In genomic region chr17:69327060-69327831, GRCh38 we compare ENCODE assay signal across 1 cellular context.
TF ChIP-seq lines count a peak whose summit lies in the region.

Gene ABCA5, minus strand, starts transcription at chr17:69327133. Its CDS starts 12,718 bp downstream, at chr17:69314415.

TF ChIP-seq in HEK293, 187 proteins besides CTCF, POLR2A, EP300 and RAD21 (continued from another document and continues in another):
- no peak for TF ChIP-seq ZNF26 (tag by site-specific recombination; IDR thresholded peaks at IDR 0.05)
- TF ChIP-seq, protein P1, sequence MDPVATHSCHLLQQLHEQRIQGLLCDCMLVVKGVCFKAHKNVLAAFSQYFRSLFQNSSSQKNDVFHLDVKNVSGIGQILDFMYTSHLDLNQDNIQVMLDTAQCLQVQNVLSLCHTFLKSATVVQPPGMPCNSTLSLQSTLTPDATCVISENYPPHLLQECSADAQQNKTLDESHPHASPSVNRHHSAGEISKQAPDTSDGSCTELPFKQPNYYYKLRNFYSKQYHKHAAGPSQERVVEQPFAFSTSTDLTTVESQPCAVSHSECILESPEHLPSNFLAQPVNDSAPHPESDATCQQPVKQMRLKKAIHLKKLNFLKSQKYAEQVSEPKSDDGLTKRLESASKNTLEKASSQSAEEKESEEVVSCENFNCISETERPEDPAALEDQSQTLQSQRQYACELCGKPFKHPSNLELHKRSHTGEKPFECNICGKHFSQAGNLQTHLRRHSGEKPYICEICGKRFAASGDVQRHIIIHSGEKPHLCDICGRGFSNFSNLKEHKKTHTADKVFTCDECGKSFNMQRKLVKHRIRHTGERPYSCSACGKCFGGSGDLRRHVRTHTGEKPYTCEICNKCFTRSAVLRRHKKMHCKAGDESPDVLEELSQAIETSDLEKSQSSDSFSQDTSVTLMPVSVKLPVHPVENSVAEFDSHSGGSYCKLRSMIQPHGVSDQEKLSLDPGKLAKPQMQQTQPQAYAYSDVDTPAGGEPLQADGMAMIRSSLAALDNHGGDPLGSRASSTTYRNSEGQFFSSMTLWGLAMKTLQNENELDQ (tag by site-specific recombination; IDR thresholded peaks at IDR 0.05; ENCODE audit: low read depth): no peak
- TF ChIP-seq ZNF221 (tag by site-specific recombination; IDR thresholded peaks at IDR 0.05; ENCODE audit: borderline replicate concordance): no peak
- TF ChIP-seq ZNF560 (tag by site-specific recombination; IDR thresholded peaks at IDR 0.05; ENCODE audit: borderline replicate concordance): no peak
- TF ChIP-seq, protein P2, sequence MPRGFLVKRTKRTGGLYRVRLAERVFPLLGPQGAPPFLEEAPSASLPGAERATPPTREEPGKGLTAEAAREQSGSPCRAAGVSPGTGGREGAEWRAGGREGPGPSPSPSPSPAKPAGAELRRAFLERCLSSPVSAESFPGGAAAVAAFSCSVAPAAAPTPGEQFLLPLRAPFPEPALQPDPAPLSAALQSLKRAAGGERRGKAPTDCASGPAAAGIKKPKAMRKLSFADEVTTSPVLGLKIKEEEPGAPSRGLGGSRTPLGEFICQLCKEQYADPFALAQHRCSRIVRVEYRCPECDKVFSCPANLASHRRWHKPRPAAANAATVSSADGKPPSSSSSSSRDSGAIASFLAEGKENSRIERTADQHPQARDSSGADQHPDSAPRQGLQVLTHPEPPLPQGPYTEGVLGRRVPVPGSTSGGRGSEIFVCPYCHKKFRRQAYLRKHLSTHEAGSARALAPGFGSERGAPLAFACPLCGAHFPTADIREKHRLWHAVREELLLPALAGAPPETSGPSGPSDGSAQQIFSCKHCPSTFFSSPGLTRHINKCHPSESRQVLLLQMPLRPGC (tag by site-specific recombination; IDR thresholded peaks at IDR 0.05): no peak
- no peak for TF ChIP-seq RBAK (tag by site-specific recombination; IDR thresholded peaks at IDR 0.05)
- TF ChIP-seq ZNF558 (tag by site-specific recombination; IDR thresholded peaks at IDR 0.05): no peak
- TF ChIP-seq, protein P3, sequence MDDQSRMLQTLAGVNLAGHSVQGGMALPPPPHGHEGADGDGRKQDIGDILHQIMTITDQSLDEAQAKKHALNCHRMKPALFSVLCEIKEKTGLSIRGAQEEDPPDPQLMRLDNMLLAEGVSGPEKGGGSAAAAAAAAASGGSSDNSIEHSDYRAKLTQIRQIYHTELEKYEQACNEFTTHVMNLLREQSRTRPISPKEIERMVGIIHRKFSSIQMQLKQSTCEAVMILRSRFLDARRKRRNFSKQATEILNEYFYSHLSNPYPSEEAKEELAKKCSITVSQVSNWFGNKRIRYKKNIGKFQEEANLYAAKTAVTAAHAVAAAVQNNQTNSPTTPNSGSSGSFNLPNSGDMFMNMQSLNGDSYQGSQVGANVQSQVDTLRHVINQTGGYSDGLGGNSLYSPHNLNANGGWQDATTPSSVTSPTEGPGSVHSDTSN (CRISPR knock-in tag; IDR thresholded peaks at IDR 0.05): peak; percentile 80
- no peak for TF ChIP-seq MZF1 (tag by site-specific recombination; IDR thresholded peaks at IDR 0.05; ENCODE audit: borderline replicate concordance)
- no peak for TF ChIP-seq ZNF155 (tag by site-specific recombination; IDR thresholded peaks at IDR 0.05)
- TF ChIP-seq ZNF398 (tag by site-specific recombination; IDR thresholded peaks at IDR 0.05): peak; percentile 42; the same call in 1 of the 2 replicates
- TF ChIP-seq, protein P4, sequence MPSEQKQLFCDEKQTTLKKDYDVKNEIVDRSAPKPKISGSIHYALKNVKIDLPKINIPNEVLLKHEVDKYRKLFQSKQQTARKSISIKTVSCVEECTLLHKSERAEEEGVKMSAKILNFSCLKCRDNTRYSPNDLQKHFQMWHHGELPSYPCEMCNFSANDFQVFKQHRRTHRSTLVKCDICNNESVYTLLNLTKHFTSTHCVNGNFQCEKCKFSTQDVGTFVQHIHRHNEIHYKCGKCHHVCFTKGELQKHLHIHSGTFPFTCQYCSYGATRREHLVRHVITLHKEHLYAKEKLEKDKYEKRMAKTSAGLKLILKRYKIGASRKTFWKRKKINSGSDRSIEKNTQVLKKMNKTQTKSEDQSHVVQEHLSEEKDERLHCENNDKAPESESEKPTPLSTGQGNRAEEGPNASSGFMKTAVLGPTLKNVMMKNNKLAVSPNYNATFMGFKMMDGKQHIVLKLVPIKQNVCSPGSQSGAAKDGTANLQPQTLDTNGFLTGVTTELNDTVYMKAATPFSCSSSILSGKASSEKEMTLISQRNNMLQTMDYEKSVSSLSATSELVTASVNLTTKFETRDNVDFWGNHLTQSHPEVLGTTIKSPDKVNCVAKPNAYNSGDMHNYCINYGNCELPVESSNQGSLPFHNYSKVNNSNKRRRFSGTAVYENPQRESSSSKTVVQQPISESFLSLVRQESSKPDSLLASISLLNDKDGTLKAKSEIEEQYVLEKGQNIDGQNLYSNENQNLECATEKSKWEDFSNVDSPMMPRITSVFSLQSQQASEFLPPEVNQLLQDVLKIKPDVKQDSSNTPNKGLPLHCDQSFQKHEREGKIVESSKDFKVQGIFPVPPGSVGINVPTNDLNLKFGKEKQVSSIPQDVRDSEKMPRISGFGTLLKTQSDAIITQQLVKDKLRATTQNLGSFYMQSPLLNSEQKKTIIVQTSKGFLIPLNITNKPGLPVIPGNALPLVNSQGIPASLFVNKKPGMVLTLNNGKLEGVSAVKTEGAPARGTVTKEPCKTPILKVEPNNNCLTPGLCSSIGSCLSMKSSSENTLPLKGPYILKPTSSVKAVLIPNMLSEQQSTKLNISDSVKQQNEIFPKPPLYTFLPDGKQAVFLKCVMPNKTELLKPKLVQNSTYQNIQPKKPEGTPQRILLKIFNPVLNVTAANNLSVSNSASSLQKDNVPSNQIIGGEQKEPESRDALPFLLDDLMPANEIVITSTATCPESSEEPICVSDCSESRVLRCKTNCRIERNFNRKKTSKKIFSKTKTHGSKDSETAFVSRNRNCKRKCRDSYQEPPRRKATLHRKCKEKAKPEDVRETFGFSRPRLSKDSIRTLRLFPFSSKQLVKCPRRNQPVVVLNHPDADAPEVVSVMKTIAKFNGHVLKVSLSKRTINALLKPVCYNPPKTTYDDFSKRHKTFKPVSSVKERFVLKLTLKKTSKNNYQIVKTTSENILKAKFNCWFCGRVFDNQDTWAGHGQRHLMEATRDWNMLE (tag by site-specific recombination; conservative IDR thresholded peaks at IDR 0.05; ENCODE audit: low read depth): peak; percentile 43; the same call in 1 of the 2 replicates
- TF ChIP-seq ZSCAN30 (tag by site-specific recombination; IDR thresholded peaks at IDR 0.05): no peak
- TF ChIP-seq ZSCAN23 (tag by site-specific recombination; IDR thresholded peaks at IDR 0.05): no peak
- TF ChIP-seq, protein P5, sequence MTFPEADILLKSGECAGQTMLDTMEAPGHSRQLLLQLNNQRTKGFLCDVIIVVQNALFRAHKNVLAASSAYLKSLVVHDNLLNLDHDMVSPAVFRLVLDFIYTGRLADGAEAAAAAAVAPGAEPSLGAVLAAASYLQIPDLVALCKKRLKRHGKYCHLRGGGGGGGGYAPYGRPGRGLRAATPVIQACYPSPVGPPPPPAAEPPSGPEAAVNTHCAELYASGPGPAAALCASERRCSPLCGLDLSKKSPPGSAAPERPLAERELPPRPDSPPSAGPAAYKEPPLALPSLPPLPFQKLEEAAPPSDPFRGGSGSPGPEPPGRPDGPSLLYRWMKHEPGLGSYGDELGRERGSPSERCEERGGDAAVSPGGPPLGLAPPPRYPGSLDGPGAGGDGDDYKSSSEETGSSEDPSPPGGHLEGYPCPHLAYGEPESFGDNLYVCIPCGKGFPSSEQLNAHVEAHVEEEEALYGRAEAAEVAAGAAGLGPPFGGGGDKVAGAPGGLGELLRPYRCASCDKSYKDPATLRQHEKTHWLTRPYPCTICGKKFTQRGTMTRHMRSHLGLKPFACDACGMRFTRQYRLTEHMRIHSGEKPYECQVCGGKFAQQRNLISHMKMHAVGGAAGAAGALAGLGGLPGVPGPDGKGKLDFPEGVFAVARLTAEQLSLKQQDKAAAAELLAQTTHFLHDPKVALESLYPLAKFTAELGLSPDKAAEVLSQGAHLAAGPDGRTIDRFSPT (tag by site-specific recombination; IDR thresholded peaks at IDR 0.05): peak; percentile 12; the same call in 1 of the 2 replicates
- TF ChIP-seq OSR2 (tag by site-specific recombination; IDR thresholded peaks at IDR 0.05): no peak
- TF ChIP-seq ZNF521 (tag by site-specific recombination; IDR thresholded peaks at IDR 0.05): no peak
- no peak for TF ChIP-seq ZNF629 (tag by site-specific recombination; IDR thresholded peaks at IDR 0.05)
- peak; percentile 23; the same call in 1 of the 2 replicates for TF ChIP-seq SP7 (tag by site-specific recombination; IDR thresholded peaks at IDR 0.05)
- no peak for TF ChIP-seq ZSCAN18 (tag by site-specific recombination; IDR thresholded peaks at IDR 0.05)
- TF ChIP-seq, protein P6, sequence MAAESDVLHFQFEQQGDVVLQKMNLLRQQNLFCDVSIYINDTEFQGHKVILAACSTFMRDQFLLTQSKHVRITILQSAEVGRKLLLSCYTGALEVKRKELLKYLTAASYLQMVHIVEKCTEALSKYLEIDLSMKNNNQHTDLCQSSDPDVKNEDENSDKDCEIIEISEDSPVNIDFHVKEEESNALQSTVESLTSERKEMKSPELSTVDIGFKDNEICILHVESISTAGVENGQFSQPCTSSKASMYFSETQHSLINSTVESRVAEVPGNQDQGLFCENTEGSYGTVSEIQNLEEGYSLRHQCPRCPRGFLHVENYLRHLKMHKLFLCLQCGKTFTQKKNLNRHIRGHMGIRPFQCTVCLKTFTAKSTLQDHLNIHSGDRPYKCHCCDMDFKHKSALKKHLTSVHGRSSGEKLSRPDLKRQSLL (tag by site-specific recombination; IDR thresholded peaks at IDR 0.05): peak; percentile 32
- TF ChIP-seq ZNF654 (tag by site-specific recombination; IDR thresholded peaks at IDR 0.05; ENCODE audit: low read depth): no peak
- TF ChIP-seq, protein P7, sequence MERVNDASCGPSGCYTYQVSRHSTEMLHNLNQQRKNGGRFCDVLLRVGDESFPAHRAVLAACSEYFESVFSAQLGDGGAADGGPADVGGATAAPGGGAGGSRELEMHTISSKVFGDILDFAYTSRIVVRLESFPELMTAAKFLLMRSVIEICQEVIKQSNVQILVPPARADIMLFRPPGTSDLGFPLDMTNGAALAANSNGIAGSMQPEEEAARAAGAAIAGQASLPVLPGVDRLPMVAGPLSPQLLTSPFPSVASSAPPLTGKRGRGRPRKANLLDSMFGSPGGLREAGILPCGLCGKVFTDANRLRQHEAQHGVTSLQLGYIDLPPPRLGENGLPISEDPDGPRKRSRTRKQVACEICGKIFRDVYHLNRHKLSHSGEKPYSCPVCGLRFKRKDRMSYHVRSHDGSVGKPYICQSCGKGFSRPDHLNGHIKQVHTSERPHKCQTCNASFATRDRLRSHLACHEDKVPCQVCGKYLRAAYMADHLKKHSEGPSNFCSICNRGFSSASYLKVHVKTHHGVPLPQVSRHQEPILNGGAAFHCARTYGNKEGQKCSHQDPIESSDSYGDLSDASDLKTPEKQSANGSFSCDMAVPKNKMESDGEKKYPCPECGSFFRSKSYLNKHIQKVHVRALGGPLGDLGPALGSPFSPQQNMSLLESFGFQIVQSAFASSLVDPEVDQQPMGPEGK (tag by site-specific recombination; IDR thresholded peaks at IDR 0.05): no peak
- no peak for TF ChIP-seq ZNF548 (tag by site-specific recombination; IDR thresholded peaks at IDR 0.05)
- TF ChIP-seq GFI1B (tag by site-specific recombination; IDR thresholded peaks at IDR 0.05): no peak
- TF ChIP-seq ZBTB20 (tag by site-specific recombination; IDR thresholded peaks at IDR 0.05): peak; percentile 58
- peak; percentile 50; the same call in 1 of the 2 replicates for TF ChIP-seq SP3 (tag by site-specific recombination; IDR thresholded peaks at IDR 0.05)
- peak; percentile 63 for TF ChIP-seq ZNF660 (tag by site-specific recombination; IDR thresholded peaks at IDR 0.05)
- no peak for TF ChIP-seq ZNF747 (tag by site-specific recombination; IDR thresholded peaks at IDR 0.05)
- TF ChIP-seq MEIS1 (CRISPR knock-in tag; IDR thresholded peaks at IDR 0.05; ENCODE audit: borderline replicate concordance): no peak
- no peak for TF ChIP-seq ZNF514 (tag by site-specific recombination; IDR thresholded peaks at IDR 0.05)
- no peak for TF ChIP-seq ZNF132 (tag by site-specific recombination; IDR thresholded peaks at IDR 0.05; ENCODE audit: borderline replicate concordance)
- TF ChIP-seq YY1 (tag by site-specific recombination; IDR thresholded peaks at IDR 0.05): no peak
- no peak; the same call in 1 of the 2 replicates for TF ChIP-seq GLI4 (tag by site-specific recombination; IDR thresholded peaks at IDR 0.05)
- TF ChIP-seq ZNF48 (tag by site-specific recombination; IDR thresholded peaks at IDR 0.05): no peak
- peak; percentile 72; the same call in 1 of the 2 replicates for TF ChIP-seq ZNF785 (tag by site-specific recombination; IDR thresholded peaks at IDR 0.05)
- TF ChIP-seq ZNF292 (tag by site-specific recombination; IDR thresholded peaks at IDR 0.05; ENCODE audit: borderline replicate concordance, low read depth): no peak
